19 cellular contexts compared by ENCODE assay signal in genomic region chr1:1602321-1602931, GRCh38. TPM values are rescaled to one million over a fixed set of nuclear protein-coding genes. Genes with fewer than 3 reads are reported as not detected.
DNase-seq lines count a peak whose midpoint lies in the region; ATAC-seq, FAIRE-seq and TF ChIP-seq lines count a peak whose summit lies in the region.
"Had no signal": no experiment of that assay in that cellular context is flagged by ENCODE, and none has a peak within 500 bp of the region (broad histone marks: within the 10 kb centered on the region; RNA-seq: fewer than 3 reads in every experiment).

No MANE protein-coding gene starts in this region.

- peaks cover 17% of the 10 kb centered on the region for H3K4me1 Mint-ChIP-seq in activated CD4-positive, alpha-beta T cell treated with anti-CD3 and anti-CD28 coated beads, Interleukin-2, amount 10 ng/mL, durations not matched to agents 7 days and 5 days
- peaks cover 19% of the 10 kb centered on the region for H3K4me1 Mint-ChIP-seq in activated CD4-positive, alpha-beta memory T cell treated with anti-CD3 and anti-CD28 coated beads for 36 hours (ENCODE audit: low read depth)

- H4K20me1 ChIP-seq in HepG2 (ENCODE audit: insufficient read depth, low read length) = no peaks in the 10 kb centered on the region

- no peak overlapping the region for H2AFZ ChIP-seq in HepG2 (ENCODE audit: low read length)

- H3K4me3 Mint-ChIP-seq in activated CD4-positive, alpha-beta T cell treated with anti-CD3 and anti-CD28 coated beads, Interleukin-2, amount 10 ng/mL, durations not matched to agents 7 days and 5 days = no peak overlapping the region
- H3K4me3 Mint-ChIP-seq in activated CD4-positive, alpha-beta memory T cell treated with anti-CD3 and anti-CD28 coated beads for 36 hours = no peak overlapping the region
- H3K4me3 Mint-ChIP-seq: activated CD8-positive, alpha-beta memory T cell treated with anti-CD3 and anti-CD28 coated beads, Interleukin-2, amount 10 ng/mL, durations not matched to agents 7 days and 5 days had no signal

- no TSS peak for BruUV-seq in HepG2 (replicated peaks; lab: Mats Ljungman, UMichigan)

- no peaks in the 10 kb centered on the region for H3K79me2 ChIP-seq in HepG2 (ENCODE audit: insufficient read depth, low read length)

- no peak overlapping the region for H3K9ac ChIP-seq in HepG2 (ENCODE audit: insufficient read depth, low read depth, low read length)

- ATAC-seq in HepG2 (no peak), right lobe of liver (no peak)
- ATAC-seq: activated CD8-positive, alpha-beta memory T cell treated with anti-CD3 and anti-CD28 coated beads, Interleukin-2, amount 10 ng/mL, durations not matched to agents 7 days and 5 days; gastroesophageal sphincter; left ventricle myocardium superior; psoas muscle; stimulated activated naive CD8-positive, alpha-beta T cell treated with anti-CD3 and anti-CD28 coated beads, Interleukin-15, Interleukin-2, amounts not matched to agents 100 U/mL and 50 U/mL, for 24 hours had no signal

- in situ Hi-C loops in HepG2 (cut with HindIII; ENCODE audit: extremely low pct_ligation_motif_present, low pct_unique_long_range_greater_than_20kb) = no loop called here

- TF ChIP-seq EP300 in HepG2 (IDR thresholded peaks at IDR 0.05; ENCODE audit: low read depth in 2 of 2, low read length in 2 of 2) (no peak), HepG2 (CRISPR knock-in tag; IDR thresholded peaks at IDR 0.05; ENCODE audit: borderline replicate concordance) (no peak)

- CTCF ChIA-PET in HepG2 (lab: Yijun Ruan, JAX; ENCODE audit: low intra/inter-chr PET ratio, low total read pairs) = no interaction called here
- CTCF ChIA-PET in activated CD4-positive, alpha-beta T cell treated with anti-CD3 and anti-CD28 coated beads, Interleukin-2, amount 10 ng/mL, durations not matched to agents 7 days and 5 days (lab: Charles Lee) = interaction anchor here (0.7 to 1.3 kb wide), 2 partner anchors 48 to 203 kb away, joined by 3 read pairs; partner anchors contain the start of gene CCNL2
- CTCF ChIA-PET in activated CD4-positive, alpha-beta memory T cell treated with anti-CD3 and anti-CD28 coated beads for 36 hours (lab: Charles Lee) = interaction anchor here (1.2 kb wide), 1 partner anchor 25 kb away, joined by 3 read pairs; no protein-coding TSS in a partner anchor

- no peaks in the 10 kb centered on the region for H3K36me3 ChIP-seq in HepG2 (replicated peaks in 1 of 2; ENCODE audit: control insufficient read depth in 1 of 2, insufficient read depth in 2 of 2, low read length in 2 of 2)
- H3K36me3 ChIP-seq in right lobe of liver = no peaks in the 10 kb centered on the region
- H3K36me3 ChIP-seq: gastroesophageal sphincter had no signal

- TF ChIP-seq POLR2A in HepG2 (IDR thresholded peaks at IDR 0.05; ENCODE audit: insufficient read depth in 1 of 2, low read depth in 2 of 2, low read length in 2 of 2) = no peak
- TF ChIP-seq POLR2A in right lobe of liver (IDR thresholded peaks at IDR 0.05) = no peak

- WGBS in HepG2 (ENCODE audit: low lambda C conversion rate) = 24% methylated on average over 17 of the region's 17 CpGs
- 46% methylated on average over 14 of the region's 17 CpGs for WGBS in right lobe of liver (ENCODE audit: insufficient coverage, low coverage, low lambda C conversion rate, missing lambda C conversion rate)

- H3K4me2 ChIP-seq in HepG2 (ENCODE audit: low read depth, low read length) = 0 out of 2 replicates have a peak overlapping the region, but pooled peaks have one; percentile 36

- no peaks in the 10 kb centered on the region for H3K9me3 Mint-ChIP-seq in activated CD4-positive, alpha-beta T cell treated with anti-CD3 and anti-CD28 coated beads, Interleukin-2, amount 10 ng/mL, durations not matched to agents 7 days and 5 days
- H3K9me3 Mint-ChIP-seq in activated CD4-positive, alpha-beta memory T cell treated with anti-CD3 and anti-CD28 coated beads for 36 hours = no peaks in the 10 kb centered on the region

- TF ChIP-seq RAD21 in HepG2 (CRISPR knock-in tag; IDR thresholded peaks at IDR 0.05) = no peak

- no peak for FAIRE-seq in HepG2 (lab: Jason Lieb, UNC)
- FAIRE-seq: astrocyte, colon, D721Med, endothelial cell of umbilical vein had no signal

- H3K27me3 ChIP-seq in HepG2 (ENCODE audit: control insufficient read depth in 1 of 2, insufficient read depth in 2 of 2, low read length in 2 of 2) (peaks cover 1 to 9% of the 10 kb centered on the region in 2 experiments; a peak in 2 of 5 replicates), right lobe of liver (peaks cover 6 to 7% of the 10 kb centered on the region in 2 donors)

- TF ChIP-seq CTCF in HepG2 (CRISPR knock-in tag; IDR thresholded peaks at IDR 0.05) (no peak), right lobe of liver (IDR thresholded peaks at IDR 0.05) (no peak)

- H3K9me3 ChIP-seq in HepG2 (ENCODE audit: low read length) = no peaks in the 10 kb centered on the region
- H3K9me3 ChIP-seq in right lobe of liver = no peaks in the 10 kb centered on the region
- H3K9me3 ChIP-seq: gastroesophageal sphincter, psoas muscle had no signal

- H3K4me1 ChIP-seq in HepG2 (ENCODE audit: insufficient read depth, low read length) (peaks cover 47% of the 10 kb centered on the region), right lobe of liver (peaks cover 0 to 4% (median 0%) of the 10 kb centered on the region in 4 donors)

- POLR2A ChIA-PET in HepG2 (lab: Yijun Ruan, JAX) = interaction anchor here (1.1 kb wide), 1 partner anchor 11 kb away, joined by 3 read pairs; no protein-coding TSS in a partner anchor
- POLR2A ChIA-PET in activated CD4-positive, alpha-beta T cell treated with anti-CD3 and anti-CD28 coated beads, Interleukin-2, amount 10 ng/mL, durations not matched to agents 7 days and 5 days (lab: Charles Lee) = interaction anchor here (0.6 kb wide), 1 partner anchor 26 kb away, joined by 3 read pairs; no protein-coding TSS in a partner anchor
- POLR2A ChIA-PET in activated CD4-positive, alpha-beta memory T cell treated with anti-CD3 and anti-CD28 coated beads for 36 hours (lab: Charles Lee) = no interaction called here

- H3K27ac ChIP-seq in HepG2 (ENCODE audit: extremely low read length, insufficient read depth, low read length) (no peak overlapping the region), right lobe of liver (no peak overlapping the region)
- H3K27ac ChIP-seq: gastroesophageal sphincter, psoas muscle had no signal

- peak overlapping the region in 1 of 3 experiments; percentile 10; a peak in 1 of 6 replicates for H3K4me3 ChIP-seq in HepG2 (replicated peaks in 1 of 3; ENCODE audit: insufficient read depth in 1 of 3, low read depth in 2 of 3, low read length in 3 of 3)
- no peak overlapping the region for H3K4me3 ChIP-seq in right lobe of liver
- H3K4me3 ChIP-seq: gastroesophageal sphincter, psoas muscle had no signal

- no peak overlapping the region for H3K27ac Mint-ChIP-seq in activated CD4-positive, alpha-beta T cell treated with anti-CD3 and anti-CD28 coated beads, Interleukin-2, amount 10 ng/mL, durations not matched to agents 7 days and 5 days
- H3K27ac Mint-ChIP-seq in activated CD4-positive, alpha-beta memory T cell treated with anti-CD3 and anti-CD28 coated beads for 36 hours = no peak overlapping the region
- H3K27ac Mint-ChIP-seq: activated CD8-positive, alpha-beta memory T cell treated with anti-CD3 and anti-CD28 coated beads, Interleukin-2, amount 10 ng/mL, durations not matched to agents 7 days and 5 days had no signal

- H3K36me3 Mint-ChIP-seq in activated CD4-positive, alpha-beta T cell treated with anti-CD3 and anti-CD28 coated beads, Interleukin-2, amount 10 ng/mL, durations not matched to agents 7 days and 5 days (ENCODE audit: low read depth) = peaks cover 4% of the 10 kb centered on the region
- H3K36me3 Mint-ChIP-seq in activated CD4-positive, alpha-beta memory T cell treated with anti-CD3 and anti-CD28 coated beads for 36 hours = no peaks in the 10 kb centered on the region
- H3K36me3 Mint-ChIP-seq: activated CD8-positive, alpha-beta memory T cell treated with anti-CD3 and anti-CD28 coated beads, Interleukin-2, amount 10 ng/mL, durations not matched to agents 7 days and 5 days had no signal

- DNase-seq in HepG2 (ENCODE audit: low spot score) (no peak), right lobe of liver (no peak), RPMI8226 (peak; percentile 89), A172 (ENCODE audit: low spot score) (no peak)
- no peak for DNase-seq in activated CD4-positive, alpha-beta T cell treated with anti-CD3 and anti-CD28 coated beads, Interleukin-2, amount 10 ng/mL, durations not matched to agents 7 days and 5 days
- DNase-seq in activated CD4-positive, alpha-beta memory T cell treated with anti-CD3 and anti-CD28 coated beads for 36 hours = no peak
- DNase-seq: activated CD8-positive, alpha-beta memory T cell treated with anti-CD3 and anti-CD28 coated beads, Interleukin-2, amount 10 ng/mL, durations not matched to agents 7 days and 5 days; activated effector memory CD4-positive, alpha-beta T cell treated with Interleukin-2 at 50 U/mL for 16 hours; IMR-90; NCI-H1105 treated with DMSO at 0.1 percent for 48 hours; NCI-H2171 treated with DMSO at 0.1 percent for 48 hours; psoas muscle; stimulated activated naive CD8-positive, alpha-beta T cell treated with anti-CD3 and anti-CD28 coated beads, Interleukin-15, Interleukin-2, amounts not matched to agents 100 U/mL and 50 U/mL, for 24 hours had no signal

- intact Hi-C loops in HepG2 (cut with micrococcal nuclease; ENCODE audit: unreplicated experiment) = no loop called here
- intact Hi-C loops in right lobe of liver (cut with DNase I) = no loop called here
- intact Hi-C loops in activated CD4-positive, alpha-beta memory T cell treated with anti-CD3 and anti-CD28 coated beads for 36 hours (cut with micrococcal nuclease) = no loop called here

- peaks cover 8% of the 10 kb centered on the region for H3K27me3 Mint-ChIP-seq in activated CD4-positive, alpha-beta T cell treated with anti-CD3 and anti-CD28 coated beads, Interleukin-2, amount 10 ng/mL, durations not matched to agents 7 days and 5 days
- H3K27me3 Mint-ChIP-seq in activated CD4-positive, alpha-beta memory T cell treated with anti-CD3 and anti-CD28 coated beads for 36 hours = peaks cover 5% of the 10 kb centered on the region

RNA-seq across cellular contexts. Expression of gene FNDC10, which starts 2.5 kb away (rescaled TPM):
- total RNA-seq in HepG2 (2016; rRNA removed; fragmentation: Illumina TruSeq; extraction: Trizol) (2.0 and 2.5 TPM in 2 replicates), right lobe of liver (1 to 10 TPM in 1 of 6 experiments, under 1 TPM in 5; 0.09 to 1.6 (median 0.46) TPM)
- 6.6 and 6.8 TPM in 2 replicates for total RNA-seq in HepG2 (2016; cell fraction: cytosol; rRNA removed; fragmentation: Illumina TruSeq; extraction: Trizol; ENCODE audit: low read depth)
- total RNA-seq in HepG2 (2016; cell fraction: insoluble cytoplasmic fraction; rRNA removed; fragmentation: Illumina TruSeq; extraction: Trizol) = 2.4 and 2.8 TPM in 2 replicates
- total RNA-seq in HepG2 (2016; cell fraction: membrane; rRNA removed; fragmentation: Illumina TruSeq; extraction: Trizol) = 10.4 and 11.3 TPM in 2 replicates
- total RNA-seq in HepG2 (2016; cell fraction: nucleus; rRNA removed; fragmentation: Illumina TruSeq; extraction: Trizol) = 1.1 and 1.3 TPM in 2 replicates
- 2.2 and 3.1 TPM in 2 replicates for polyA plus RNA-seq in HepG2 (2011; rRNA removed)
- 2.6 and 5.4 TPM in 2 replicates for polyA plus RNA-seq in HepG2 (2011; cell fraction: cytosol; rRNA removed)
- 3.9 and 4.3 TPM in 2 replicates for polyA plus RNA-seq in HepG2 (2011; cell fraction: nucleus; rRNA removed)
- 4.0 and 4.3 TPM in 2 replicates for polyA plus RNA-seq in HepG2 (2012)
- polyA plus RNA-seq in HepG2 (2016; cell fraction: cytosol; fragmentation: Illumina TruSeq; extraction: Trizol; ENCODE audit: low read depth) = 20.0 and 21.4 TPM in 2 replicates
- 5.1 and 6.0 TPM in 2 replicates for polyA plus RNA-seq in HepG2 (2016; cell fraction: insoluble cytoplasmic fraction; fragmentation: Illumina TruSeq; extraction: Trizol; ENCODE audit: low read depth)
- 21.7 and 28.5 TPM in 2 replicates for polyA plus RNA-seq in HepG2 (2016; cell fraction: membrane; fragmentation: Illumina TruSeq; extraction: Trizol; ENCODE audit: low read depth)
- polyA plus RNA-seq in HepG2 (2016; cell fraction: nucleus; fragmentation: Illumina TruSeq; extraction: Trizol; ENCODE audit: insufficient read depth, low read depth) = 4.3 and 4.8 TPM in 2 replicates
- 4.9 TPM in 1 of 2 replicates, not detected in the other for polyA minus RNA-seq in HepG2 (2011; rRNA and poly(A)+ RNA removed; ENCODE audit: low replicate concordance)
- polyA minus RNA-seq in HepG2 (2011; cell fraction: cytosol; rRNA and poly(A)+ RNA removed) = 4.0 and 4.4 TPM in 2 replicates
- polyA minus RNA-seq in HepG2 (2011; cell fraction: nucleus; rRNA and poly(A)+ RNA removed) = 0.64 and 1.1 TPM in 2 replicates
- not detected in 2 replicates for total RNA-seq in A172 (2014; rRNA removed; shearing (Covaris generic))
- 1 to 10 TPM; 6.2 to 7.9 TPM for total RNA-seq in activated CD4-positive, alpha-beta T cell treated with anti-CD3 and anti-CD28 coated beads, Interleukin-2, amount 10 ng/mL, durations not matched to agents 7 days and 5 days
- 1 to 10 TPM; 1.5 to 1.6 TPM for total RNA-seq in activated CD4-positive, alpha-beta memory T cell treated with anti-CD3 and anti-CD28 coated beads for 36 hours

RNA-seq across cellular contexts. Expression of gene MIB2, which starts 12.9 kb away (rescaled TPM):
- total RNA-seq in HepG2 (2016; rRNA removed; fragmentation: Illumina TruSeq; extraction: Trizol) = 10.3 and 30.4 TPM in 2 replicates
- 16.4 and 16.7 TPM in 2 replicates for total RNA-seq in HepG2 (2016; cell fraction: cytosol; rRNA removed; fragmentation: Illumina TruSeq; extraction: Trizol; ENCODE audit: low read depth)
- 9.2 and 32.3 TPM in 2 replicates for total RNA-seq in HepG2 (2016; cell fraction: insoluble cytoplasmic fraction; rRNA removed; fragmentation: Illumina TruSeq; extraction: Trizol)
- 20.6 and 22.6 TPM in 2 replicates for total RNA-seq in HepG2 (2016; cell fraction: membrane; rRNA removed; fragmentation: Illumina TruSeq; extraction: Trizol)
- 24.1 and 25.9 TPM in 2 replicates for total RNA-seq in HepG2 (2016; cell fraction: nucleus; rRNA removed; fragmentation: Illumina TruSeq; extraction: Trizol)
- 19.9 and 31.3 TPM in 2 replicates for polyA plus RNA-seq in HepG2 (2011; rRNA removed)
- 12.2 and 30.4 TPM in 2 replicates for polyA plus RNA-seq in HepG2 (2011; cell fraction: cytosol; rRNA removed)
- 421 and 707 TPM in 2 replicates for polyA plus RNA-seq in HepG2 (2011; cell fraction: nucleus; rRNA removed)
- 16.8 and 35.3 TPM in 2 replicates for polyA plus RNA-seq in HepG2 (2012)
- 15.5 and 15.9 TPM in 2 replicates for polyA plus RNA-seq in HepG2 (2016; cell fraction: cytosol; fragmentation: Illumina TruSeq; extraction: Trizol; ENCODE audit: low read depth)
- 9.4 and 11.7 TPM in 2 replicates for polyA plus RNA-seq in HepG2 (2016; cell fraction: insoluble cytoplasmic fraction; fragmentation: Illumina TruSeq; extraction: Trizol; ENCODE audit: low read depth)
- polyA plus RNA-seq in HepG2 (2016; cell fraction: membrane; fragmentation: Illumina TruSeq; extraction: Trizol; ENCODE audit: low read depth) = 14.1 and 15.4 TPM in 2 replicates
- polyA plus RNA-seq in HepG2 (2016; cell fraction: nucleus; fragmentation: Illumina TruSeq; extraction: Trizol; ENCODE audit: insufficient read depth, low read depth) = 59.2 and 75.4 TPM in 2 replicates
- 24.6 and 100 TPM in 2 replicates for polyA minus RNA-seq in HepG2 (2011; rRNA and poly(A)+ RNA removed; ENCODE audit: low replicate concordance)
- 27.4 and 28.8 TPM in 2 replicates for polyA minus RNA-seq in HepG2 (2011; cell fraction: cytosol; rRNA and poly(A)+ RNA removed)
- polyA minus RNA-seq in HepG2 (2011; cell fraction: nucleus; rRNA and poly(A)+ RNA removed) = 51.5 and 62.8 TPM in 2 replicates
- total RNA-seq in right lobe of liver = 10 to 100 TPM; 20.7 to 38.5 (median 33.9) TPM
- 13.9 and 19.4 TPM in 2 replicates for total RNA-seq in A172 (2014; rRNA removed; shearing (Covaris generic))
- 10 to 100 TPM; 40.0 to 42.8 TPM for total RNA-seq in activated CD4-positive, alpha-beta T cell treated with anti-CD3 and anti-CD28 coated beads, Interleukin-2, amount 10 ng/mL, durations not matched to agents 7 days and 5 days
- total RNA-seq in activated CD4-positive, alpha-beta memory T cell treated with anti-CD3 and anti-CD28 coated beads for 36 hours = 10 to 100 TPM; 31.1 to 36.1 TPM

RNA-seq across cellular contexts. Expression of gene SSU72, which starts 27.8 kb away (rescaled TPM):
- total RNA-seq in HepG2 (2016; rRNA removed; fragmentation: Illumina TruSeq; extraction: Trizol) (63.5 and 67.1 TPM in 2 replicates), right lobe of liver (10 to 100 TPM; 46.6 to 72.6 (median 63.8) TPM)
- total RNA-seq in HepG2 (2016; cell fraction: cytosol; rRNA removed; fragmentation: Illumina TruSeq; extraction: Trizol; ENCODE audit: low read depth) = 174 and 181 TPM in 2 replicates
- 55.4 and 71.0 TPM in 2 replicates for total RNA-seq in HepG2 (2016; cell fraction: insoluble cytoplasmic fraction; rRNA removed; fragmentation: Illumina TruSeq; extraction: Trizol)
- 205 and 206 TPM in 2 replicates for total RNA-seq in HepG2 (2016; cell fraction: membrane; rRNA removed; fragmentation: Illumina TruSeq; extraction: Trizol)
- total RNA-seq in HepG2 (2016; cell fraction: nucleus; rRNA removed; fragmentation: Illumina TruSeq; extraction: Trizol) = 33.8 and 37.5 TPM in 2 replicates
- polyA plus RNA-seq in HepG2 (2011; rRNA removed) = 41.7 and 42.8 TPM in 2 replicates
- 46.2 and 47.3 TPM in 2 replicates for polyA plus RNA-seq in HepG2 (2011; cell fraction: cytosol; rRNA removed)
- polyA plus RNA-seq in HepG2 (2011; cell fraction: nucleus; rRNA removed) = 54.5 and 58.4 TPM in 2 replicates
- 78.4 and 81.7 TPM in 2 replicates for polyA plus RNA-seq in HepG2 (2012)
- 402 and 408 TPM in 2 replicates for polyA plus RNA-seq in HepG2 (2016; cell fraction: cytosol; fragmentation: Illumina TruSeq; extraction: Trizol; ENCODE audit: low read depth)
- polyA plus RNA-seq in HepG2 (2016; cell fraction: insoluble cytoplasmic fraction; fragmentation: Illumina TruSeq; extraction: Trizol; ENCODE audit: low read depth) = 95.7 and 105 TPM in 2 replicates
- polyA plus RNA-seq in HepG2 (2016; cell fraction: membrane; fragmentation: Illumina TruSeq; extraction: Trizol; ENCODE audit: low read depth) = 348 and 359 TPM in 2 replicates
- polyA plus RNA-seq in HepG2 (2016; cell fraction: nucleus; fragmentation: Illumina TruSeq; extraction: Trizol; ENCODE audit: insufficient read depth, low read depth) = 88.7 and 92.0 TPM in 2 replicates
- 60.1 and 74.5 TPM in 2 replicates for polyA minus RNA-seq in HepG2 (2011; rRNA and poly(A)+ RNA removed; ENCODE audit: low replicate concordance)
- 44.8 and 47.0 TPM in 2 replicates for polyA minus RNA-seq in HepG2 (2011; cell fraction: cytosol; rRNA and poly(A)+ RNA removed)
- 35.7 and 37.5 TPM in 2 replicates for polyA minus RNA-seq in HepG2 (2011; cell fraction: nucleus; rRNA and poly(A)+ RNA removed)
- 49.7 and 56.2 TPM in 2 replicates for total RNA-seq in A172 (2014; rRNA removed; shearing (Covaris generic))
- 100 to 1,000 TPM; 128 to 130 TPM for total RNA-seq in activated CD4-positive, alpha-beta T cell treated with anti-CD3 and anti-CD28 coated beads, Interleukin-2, amount 10 ng/mL, durations not matched to agents 7 days and 5 days
- total RNA-seq in activated CD4-positive, alpha-beta memory T cell treated with anti-CD3 and anti-CD28 coated beads for 36 hours = 100 to 1,000 TPM; 106 to 107 TPM

RNA-seq across cellular contexts. Expression of gene MMP23B, which starts 29.5 kb away (rescaled TPM):
- total RNA-seq in HepG2 (2016; rRNA removed; fragmentation: Illumina TruSeq; extraction: Trizol) = 0.75 and 1.0 TPM in 2 replicates
- 1.0 and 1.4 TPM in 2 replicates for total RNA-seq in HepG2 (2016; cell fraction: cytosol; rRNA removed; fragmentation: Illumina TruSeq; extraction: Trizol; ENCODE audit: low read depth)
- total RNA-seq in HepG2 (2016; cell fraction: insoluble cytoplasmic fraction; rRNA removed; fragmentation: Illumina TruSeq; extraction: Trizol) = 0.46 and 1.8 TPM in 2 replicates
- total RNA-seq in HepG2 (2016; cell fraction: membrane; rRNA removed; fragmentation: Illumina TruSeq; extraction: Trizol) = 1.1 and 1.5 TPM in 2 replicates
- total RNA-seq in HepG2 (2016; cell fraction: nucleus; rRNA removed; fragmentation: Illumina TruSeq; extraction: Trizol) = 2.1 and 2.7 TPM in 2 replicates
- 0.61 and 2.0 TPM in 2 replicates for polyA plus RNA-seq in HepG2 (2011; rRNA removed)
- 0.92 and 1.5 TPM in 2 replicates for polyA plus RNA-seq in HepG2 (2011; cell fraction: cytosol; rRNA removed)
- 16.7 and 18.0 TPM in 2 replicates for polyA plus RNA-seq in HepG2 (2011; cell fraction: nucleus; rRNA removed)
- polyA plus RNA-seq in HepG2 (2012) = 0.85 and 1.5 TPM in 2 replicates
- 0.46 and 1.3 TPM in 2 replicates for polyA plus RNA-seq in HepG2 (2016; cell fraction: cytosol; fragmentation: Illumina TruSeq; extraction: Trizol; ENCODE audit: low read depth)
- polyA plus RNA-seq in HepG2 (2016; cell fraction: insoluble cytoplasmic fraction; fragmentation: Illumina TruSeq; extraction: Trizol; ENCODE audit: low read depth) = 0.38 and 0.46 TPM in 2 replicates
- 0.78 and 1.4 TPM in 2 replicates for polyA plus RNA-seq in HepG2 (2016; cell fraction: membrane; fragmentation: Illumina TruSeq; extraction: Trizol; ENCODE audit: low read depth)
- 0.47 and 1.1 TPM in 2 replicates for polyA plus RNA-seq in HepG2 (2016; cell fraction: nucleus; fragmentation: Illumina TruSeq; extraction: Trizol; ENCODE audit: insufficient read depth, low read depth)
- 0.54 and 0.75 TPM in 2 replicates for polyA minus RNA-seq in HepG2 (2011; rRNA and poly(A)+ RNA removed; ENCODE audit: low replicate concordance)
- polyA minus RNA-seq in HepG2 (2011; cell fraction: cytosol; rRNA and poly(A)+ RNA removed) = 0.79 TPM in 1 of 2 replicates, not detected in the other
- polyA minus RNA-seq in HepG2 (2011; cell fraction: nucleus; rRNA and poly(A)+ RNA removed) = 0.77 and 1.4 TPM in 2 replicates
- 1 to 10 TPM in 5 of 6 experiments, under 1 TPM in 1; 0.75 to 4.0 (median 2.3) TPM for total RNA-seq in right lobe of liver
- total RNA-seq in A172 (2014; rRNA removed; shearing (Covaris generic)) = 3.9 TPM in 1 of 2 replicates, not detected in the other
- total RNA-seq in activated CD4-positive, alpha-beta T cell treated with anti-CD3 and anti-CD28 coated beads, Interleukin-2, amount 10 ng/mL, durations not matched to agents 7 days and 5 days = 1 to 10 TPM; 1.8 to 2.3 TPM
- 1 to 10 TPM in 1 of 2 experiments, under 1 TPM in 1; 0.61 to 1.1 TPM for total RNA-seq in activated CD4-positive, alpha-beta memory T cell treated with anti-CD3 and anti-CD28 coated beads for 36 hours

RNA-seq across cellular contexts. Expression of gene CDK11B, which starts 56.4 kb away (rescaled TPM):
- 12.4 and 15.1 TPM in 2 replicates for total RNA-seq in HepG2 (2016; rRNA removed; fragmentation: Illumina TruSeq; extraction: Trizol)
- 2.3 and 3.1 TPM in 2 replicates for total RNA-seq in HepG2 (2016; cell fraction: cytosol; rRNA removed; fragmentation: Illumina TruSeq; extraction: Trizol; ENCODE audit: low read depth)
- total RNA-seq in HepG2 (2016; cell fraction: insoluble cytoplasmic fraction; rRNA removed; fragmentation: Illumina TruSeq; extraction: Trizol) = 9.4 and 16.6 TPM in 2 replicates
- 3.6 and 4.3 TPM in 2 replicates for total RNA-seq in HepG2 (2016; cell fraction: membrane; rRNA removed; fragmentation: Illumina TruSeq; extraction: Trizol)
- 11.2 TPM in 2 replicates for total RNA-seq in HepG2 (2016; cell fraction: nucleus; rRNA removed; fragmentation: Illumina TruSeq; extraction: Trizol)
- 3.6 and 3.9 TPM in 2 replicates for polyA plus RNA-seq in HepG2 (2011; rRNA removed)
- polyA plus RNA-seq in HepG2 (2011; cell fraction: cytosol; rRNA removed) = 3.1 TPM in 2 replicates
- polyA plus RNA-seq in HepG2 (2011; cell fraction: nucleus; rRNA removed) = 20.3 and 22.5 TPM in 2 replicates
- polyA plus RNA-seq in HepG2 (2012) = 15.9 and 17.5 TPM in 2 replicates
- 1.4 and 2.2 TPM in 2 replicates for polyA plus RNA-seq in HepG2 (2016; cell fraction: cytosol; fragmentation: Illumina TruSeq; extraction: Trizol; ENCODE audit: low read depth)
- polyA plus RNA-seq in HepG2 (2016; cell fraction: insoluble cytoplasmic fraction; fragmentation: Illumina TruSeq; extraction: Trizol; ENCODE audit: low read depth) = 21.8 and 26.2 TPM in 2 replicates
- 4.1 TPM in 2 replicates for polyA plus RNA-seq in HepG2 (2016; cell fraction: membrane; fragmentation: Illumina TruSeq; extraction: Trizol; ENCODE audit: low read depth)
- 56.5 and 61.8 TPM in 2 replicates for polyA plus RNA-seq in HepG2 (2016; cell fraction: nucleus; fragmentation: Illumina TruSeq; extraction: Trizol; ENCODE audit: insufficient read depth, low read depth)
- polyA minus RNA-seq in HepG2 (2011; rRNA and poly(A)+ RNA removed; ENCODE audit: low replicate concordance) = 2.6 and 3.1 TPM in 2 replicates
- 2.2 and 3.0 TPM in 2 replicates for polyA minus RNA-seq in HepG2 (2011; cell fraction: cytosol; rRNA and poly(A)+ RNA removed)
- 3.1 and 3.4 TPM in 2 replicates for polyA minus RNA-seq in HepG2 (2011; cell fraction: nucleus; rRNA and poly(A)+ RNA removed)
- total RNA-seq in right lobe of liver = 10 to 100 TPM in 2 of 6 experiments, 1 to 10 TPM in 4; 8.0 to 11.8 (median 9.5) TPM
- total RNA-seq in A172 (2014; rRNA removed; shearing (Covaris generic)) = 9.0 and 9.6 TPM in 2 replicates
- total RNA-seq in activated CD4-positive, alpha-beta T cell treated with anti-CD3 and anti-CD28 coated beads, Interleukin-2, amount 10 ng/mL, durations not matched to agents 7 days and 5 days = 10 to 100 TPM; 42.0 to 44.3 TPM
- total RNA-seq in activated CD4-positive, alpha-beta memory T cell treated with anti-CD3 and anti-CD28 coated beads for 36 hours = 10 to 100 TPM; 32.4 to 36.9 TPM
